In genomic region chr2:42999391-42999811, GRCh38 we compare ENCODE assay signal across 19 cellular contexts.
DNase-seq lines count a peak whose midpoint lies in the region; ATAC-seq lines count a peak whose summit lies in the region.
"Had no signal": no experiment of that assay in that cellular context is flagged by ENCODE, and none has a peak within 500 bp of the region (broad histone marks: within the 10 kb centered on the region; RNA-seq: fewer than 3 reads in every experiment).

No MANE protein-coding gene starts in this region.

- H3K4me1 Mint-ChIP-seq in dendritic cell treated with granulocyte-macrophage colony-stimulating factor and Interleukin-4, amounts not matched to agents 40 ng/mL and 50 ng/mL, for 4 days (ENCODE audit: low read depth) = peaks cover 53% of the 10 kb centered on the region

- no peak for ATAC-seq in GM19397 (IDR thresholded peaks at IDR 0.05; ENCODE audit: unreplicated experiment)
- ATAC-seq: gastrocnemius medialis, Panc1 had no signal

- H3K9ac ChIP-seq in BLaER1 (no peak overlapping the region), neuronal stem cell (ENCODE audit: low read depth, low read length, poor library complexity) (peak overlapping the region; percentile 12)

- H4K8ac ChIP-seq in neuronal stem cell (ENCODE audit: low read depth, low read length) = no peak overlapping the region

- no peaks in the 10 kb centered on the region for H4K20me1 ChIP-seq in BLaER1

- H3K36me3 ChIP-seq in BLaER1 (no peaks in the 10 kb centered on the region), neuronal stem cell (replicated peaks in 1 of 2; ENCODE audit: control insufficient read depth in 2 of 2, insufficient read depth in 2 of 2, low read length in 2 of 2) (no peaks in the 10 kb centered on the region)
- H3K36me3 ChIP-seq: gastrocnemius medialis had no signal

- peaks cover 8% of the 10 kb centered on the region for H3K9me3 Mint-ChIP-seq in dendritic cell treated with granulocyte-macrophage colony-stimulating factor and Interleukin-4, amounts not matched to agents 40 ng/mL and 50 ng/mL, for 4 days

- H3K4me1 ChIP-seq in BLaER1 = peaks cover 36% of the 10 kb centered on the region
- H3K4me1 ChIP-seq in neuronal stem cell (ENCODE audit: control insufficient read depth in 2 of 2, insufficient read depth in 1 of 2, low read depth in 1 of 2, low read length in 2 of 2) = peaks cover 0 to 6% of the 10 kb centered on the region in 2 donors
- H3K4me1 ChIP-seq: gastrocnemius medialis had no signal

- no peak overlapping the region for H4K91ac ChIP-seq in neuronal stem cell (ENCODE audit: low read depth, low read length, poor library complexity)

- peak overlapping the region; percentile 88 for H3K18ac ChIP-seq in neuronal stem cell (ENCODE audit: low read length)

- no peak overlapping the region for H2AFZ ChIP-seq in neuronal stem cell (ENCODE audit: low read length)

- H2BK15ac ChIP-seq in neuronal stem cell (ENCODE audit: low read length) = peak overlapping the region; percentile 62

- H3K36me3 Mint-ChIP-seq in dendritic cell treated with granulocyte-macrophage colony-stimulating factor and Interleukin-4, amounts not matched to agents 40 ng/mL and 50 ng/mL, for 4 days (ENCODE audit: low read depth) = no peaks in the 10 kb centered on the region

- peak; percentile 27 for DNase-seq in HT-29 (ENCODE audit: low spot score)
- no peak for DNase-seq in neuronal stem cell (ENCODE audit: low spot score)
- DNase-seq in ecto neural progenitor cell (ENCODE audit: low spot score) = no peak
- DNase-seq in activated effector memory CD4-positive, alpha-beta T cell treated with anti-CD3 and anti-CD28 coated beads, Interleukin-2, amount 50 U/mL, for 16 hours = no peak
- no peak for DNase-seq in DMS 273 (lab: John Stamatoyannopoulos, UW; ENCODE audit: unreplicated experiment)
- DNase-seq: activated CD4-positive, alpha-beta T cell treated with anti-CD3 and anti-CD28 coated beads, Interleukin-2, amount 50 U/mL, for 4 hours; activated T-cell treated with anti-CD3 and anti-CD28 coated beads, Interleukin-2, amount 50 U/mL, for 48 hours; gastrocnemius medialis; H7; mammary epithelial cell; NCI-H146; NCI-H524 treated with DMSO at 0.1 percent for 48 hours; stimulated activated CD4-positive, alpha-beta T cell treated with anti-CD3 and anti-CD28 coated beads, Interleukin-15, amount 100 ng/mL, for 24 hours had no signal

- H3K79me1 ChIP-seq in neuronal stem cell (ENCODE audit: low read depth, low read length) = no peaks in the 10 kb centered on the region

- no peak overlapping the region for H2BK120ac ChIP-seq in neuronal stem cell (ENCODE audit: low read depth, low read length)

- no peak overlapping the region for H3K4me3 Mint-ChIP-seq in dendritic cell treated with granulocyte-macrophage colony-stimulating factor and Interleukin-4, amounts not matched to agents 40 ng/mL and 50 ng/mL, for 4 days
- H3K4me3 Mint-ChIP-seq: nephron; stimulated activated naive CD8-positive, alpha-beta T cell treated with anti-CD3 and anti-CD28 coated beads, Interleukin-15, Interleukin-2, amounts not matched to agents 100 ng/mL and 50 ng/mL, for 24 hours had no signal

- H3K27ac Mint-ChIP-seq in dendritic cell treated with granulocyte-macrophage colony-stimulating factor and Interleukin-4, amounts not matched to agents 40 ng/mL and 50 ng/mL, for 4 days = peak overlapping the region; percentile 63
- H3K27ac Mint-ChIP-seq: nephron; stimulated activated naive CD8-positive, alpha-beta T cell treated with anti-CD3 and anti-CD28 coated beads, Interleukin-15, Interleukin-2, amounts not matched to agents 100 ng/mL and 50 ng/mL, for 24 hours had no signal

- H3K9me3 ChIP-seq in BLaER1 (peaks cover 14% of the 10 kb centered on the region), neuronal stem cell (replicated peaks in 1 of 2; ENCODE audit: control insufficient read depth in 2 of 2, insufficient read depth in 1 of 2, low read depth in 1 of 2, low read length in 2 of 2) (peaks cover 0 to 4% of the 10 kb centered on the region in 2 donors)
- H3K9me3 ChIP-seq: gastrocnemius medialis had no signal

- no CpG with 5 or more reads among the region's 5 CpGs for WGBS in neuronal stem cell (ENCODE audit: extremely low coverage in 2 of 2, insufficient read length in 2 of 2, insufficient replicate concordance in 1 of 2), 2 donors

- peak overlapping the region; percentile 93 for H2BK12ac ChIP-seq in neuronal stem cell (ENCODE audit: low read length)

- H3K27ac ChIP-seq in BLaER1 (no peak overlapping the region), neuronal stem cell (replicated peaks; ENCODE audit: low read length) (no peak overlapping the region)
- H3K27ac ChIP-seq: gastrocnemius medialis had no signal

- intact Hi-C loops in dendritic cell treated with granulocyte-macrophage colony-stimulating factor and Interleukin-4, amounts not matched to agents 40 ng/mL and 50 ng/mL, for 4 days (cut with micrococcal nuclease) = no loop called here

- H3K4me3 ChIP-seq in BLaER1 = no peak overlapping the region
- no peak overlapping the region for H3K4me3 ChIP-seq in neuronal stem cell (ENCODE audit: low read length in 2 of 2)
- H3K4me3 ChIP-seq: gastrocnemius medialis had no signal

- H2BK5ac ChIP-seq in neuronal stem cell (ENCODE audit: low read length) = peak overlapping the region; percentile 92

- peak overlapping the region; percentile 83 for H2AK5ac ChIP-seq in neuronal stem cell (ENCODE audit: low read depth, low read length)

- H3K27me3 Mint-ChIP-seq in dendritic cell treated with granulocyte-macrophage colony-stimulating factor and Interleukin-4, amounts not matched to agents 40 ng/mL and 50 ng/mL, for 4 days = peaks cover under 1% of the 10 kb centered on the region
- H3K27me3 Mint-ChIP-seq: stimulated activated naive CD8-positive, alpha-beta T cell treated with anti-CD3 and anti-CD28 coated beads, Interleukin-15, Interleukin-2, amounts not matched to agents 100 ng/mL and 50 ng/mL, for 24 hours had no signal

- H3K14ac ChIP-seq in neuronal stem cell (ENCODE audit: low read length) = peak overlapping the region; percentile 51

- no peak overlapping the region for H3K4ac ChIP-seq in neuronal stem cell (ENCODE audit: low read length)

- H3K27me3 ChIP-seq in BLaER1 (no peaks in the 10 kb centered on the region), neuronal stem cell (ENCODE audit: control insufficient read depth in 3 of 3, insufficient read depth in 3 of 3, low read depth in 1 of 3, low read length in 3 of 3) (peaks cover 0 to 2% (median 0%) of the 10 kb centered on the region in 3 experiments)
- H3K27me3 ChIP-seq: gastrocnemius medialis had no signal

- H3K4me2 ChIP-seq in BLaER1 (peak overlapping the region; percentile 22; the same call in 1 of the 2 replicates), neuronal stem cell (ENCODE audit: insufficient read depth, low read length, poor library complexity, severe bottlenecking) (no peak overlapping the region)

- no peak overlapping the region for H3K23ac ChIP-seq in neuronal stem cell (ENCODE audit: low read depth, low read length, poor library complexity)
